Comparison of ENCODE assay signal across 16 cellular contexts in genomic region chr1:17250601-17251000, GRCh38. TPM values are rescaled to one million over a fixed set of nuclear protein-coding genes. Genes with fewer than 3 reads are reported as not detected.
DNase-seq lines count a peak whose midpoint lies in the region; ATAC-seq, FAIRE-seq and TF ChIP-seq lines count a peak whose summit lies in the region.
"Had no signal": no experiment of that assay in that cellular context is flagged by ENCODE, and none has a peak within 500 bp of the region (broad histone marks: within the 10 kb centered on the region; RNA-seq: fewer than 3 reads in every experiment).

No MANE protein-coding gene starts in this region.

- H3K9ac ChIP-seq in keratinocyte (ENCODE audit: control insufficient read depth, extremely low read depth, insufficient read depth, low read length) (no peak overlapping the region), endodermal cell (ENCODE audit: extremely low read depth, low read length, poor library complexity, severe bottlenecking) (no peak overlapping the region)
- H3K9ac ChIP-seq: GM23248 had no signal

- H3K36me3 Mint-ChIP-seq in endodermal cell (ENCODE audit: low read depth): no peaks in the 10 kb centered on the region
- H3K36me3 Mint-ChIP-seq: naive B cell had no signal

- H3K36me3 ChIP-seq in keratinocyte (ENCODE audit: control insufficient read depth in 2 of 2, extremely low read depth in 1 of 2, insufficient read depth in 2 of 2, low read length in 2 of 2) (no peaks in the 10 kb centered on the region), endodermal cell (ENCODE audit: control insufficient read depth, insufficient read depth, low read length) (no peaks in the 10 kb centered on the region)
- H3K36me3 ChIP-seq: upper lobe of left lung had no signal

- no peaks in the 10 kb centered on the region for H4K20me1 ChIP-seq in keratinocyte (ENCODE audit: control insufficient read depth, extremely low read depth, insufficient read depth, low read length)

- dilution Hi-C loops in keratinocyte (cut with MboI; ENCODE audit: extremely low pct_ligation_motif_present, low sequenced_read_pairs): no loop called here

- DNase-seq in AML-193 (lab: John Stamatoyannopoulos, UW) (peak; percentile 74 to 81), HS-27A (ENCODE audit: low read depth) (peak; percentile 72), SK-MEL-5 (ENCODE audit: low read depth, low spot score) (peak; percentile 24), keratinocyte (ENCODE audit: low read depth, low spot score) (peak; percentile 79), NCI-H1417 (lab: John Stamatoyannopoulos, UW) (no peak), endodermal cell (no peak)
- DNase-seq: activated T-cell treated with anti-CD3 and anti-CD28 coated beads for 4 hours, aorta, GM23248, naive B cell, NCI-H2081 treated with DMSO at 0.1 percent for 48 hours had no signal

- FAIRE-seq in keratinocyte (lab: Jason Lieb, UNC): peak; percentile 96

- H3K9me1 ChIP-seq in keratinocyte (ENCODE audit: control insufficient read depth, extremely low read depth, insufficient read depth, low read length): no peaks in the 10 kb centered on the region

- peaks cover 2% of the 10 kb centered on the region for H3K27me3 Mint-ChIP-seq in endodermal cell (ENCODE audit: insufficient read depth)

- H3K27ac Mint-ChIP-seq in endodermal cell: no peak overlapping the region
- H3K27ac Mint-ChIP-seq: IgD-negative memory B cell had no signal

- H3K9me3 ChIP-seq in keratinocyte (ENCODE audit: control insufficient read depth, low read depth, low read length): no peaks in the 10 kb centered on the region
- no peaks in the 10 kb centered on the region for H3K9me3 ChIP-seq in endodermal cell (ENCODE audit: control insufficient read depth, low read length)
- H3K9me3 ChIP-seq: upper lobe of left lung had no signal

- in situ Hi-C loops in SK-MEL-5 (cut with HindIII; ENCODE audit: low pct_unique_long_range_greater_than_20kb, low sequenced_read_pairs): no loop called here

- no peak overlapping the region for H2AFZ ChIP-seq in keratinocyte (ENCODE audit: control insufficient read depth, low read length)
- H2AFZ ChIP-seq: GM23248 had no signal

- H3K4me1 ChIP-seq in keratinocyte (ENCODE audit: control insufficient read depth, extremely low read depth, insufficient read depth, low read length) (peaks cover 47% of the 10 kb centered on the region), endodermal cell (ENCODE audit: control insufficient read depth, insufficient read depth, low read length) (no peaks in the 10 kb centered on the region)
- H3K4me1 ChIP-seq: upper lobe of left lung had no signal

- H3K27ac ChIP-seq in keratinocyte (ENCODE audit: control insufficient read depth, insufficient read depth, low read length) (peak overlapping the region; percentile 56), endodermal cell (ENCODE audit: low read depth, low read length) (no peak overlapping the region)
- H3K27ac ChIP-seq: GM23248, upper lobe of left lung had no signal

- WGBS in endodermal cell (ENCODE audit: insufficient coverage in 1 of 2, insufficient read length in 1 of 2), 2 experiments: 86 to 93% methylated on average over 2 to 7 of the region's 7 CpGs

- no peaks in the 10 kb centered on the region for H3K27me3 ChIP-seq in keratinocyte (ENCODE audit: control insufficient read depth, extremely low read depth, insufficient read depth, low read length)
- H3K27me3 ChIP-seq in endodermal cell (ENCODE audit: control insufficient read depth, insufficient read depth, low read length, poor library complexity, severe bottlenecking): no peaks in the 10 kb centered on the region
- H3K27me3 ChIP-seq: upper lobe of left lung had no signal

- H3K4me1 Mint-ChIP-seq in endodermal cell: no peaks in the 10 kb centered on the region
- H3K4me1 Mint-ChIP-seq: IgD-negative memory B cell, naive B cell had no signal

- TF ChIP-seq CTCF in keratinocyte (optimal IDR thresholded peaks at IDR 0.05 in 1 of 3, IDR thresholded peaks at IDR 0.05 in 1 of 3, conservative IDR thresholded peaks at IDR 0.05 in 1 of 3; ENCODE audit: extremely low read depth in 1 of 3, insufficient read depth in 2 of 3, low read length in 3 of 3) (no peak), endodermal cell (conservative IDR thresholded peaks at IDR 0.05) (no peak)

- no peak overlapping the region for H3K4me3 Mint-ChIP-seq in endodermal cell
- H3K4me3 Mint-ChIP-seq: IgD-negative memory B cell had no signal

- H3K4me3 ChIP-seq in keratinocyte (ENCODE audit: control insufficient read depth in 2 of 3, extremely low read depth in 1 of 3, insufficient read depth in 2 of 3, low read depth in 1 of 3, low read length in 3 of 3): no peak overlapping the region
- no peak overlapping the region for H3K4me3 ChIP-seq in endodermal cell (ENCODE audit: low read length)
- H3K4me3 ChIP-seq: GM23248, smooth muscle cell, upper lobe of left lung had no signal

- ATAC-seq in GM18861 (IDR thresholded peaks at IDR 0.05; ENCODE audit: unreplicated experiment) (no peak), GM21717 (IDR thresholded peaks at IDR 0.05; ENCODE audit: unreplicated experiment) (no peak)

- no peaks in the 10 kb centered on the region for H3K9me3 Mint-ChIP-seq in endodermal cell
- H3K9me3 Mint-ChIP-seq: naive B cell had no signal

- H3K4me2 ChIP-seq in keratinocyte (ENCODE audit: control insufficient read depth, extremely low read depth, insufficient read depth, low read depth, low read length): peak overlapping the region; percentile 35
- H3K4me2 ChIP-seq: smooth muscle cell had no signal

- H3K79me2 ChIP-seq in keratinocyte (ENCODE audit: control insufficient read depth, insufficient read depth, low read length): no peaks in the 10 kb centered on the region

RNA-seq across cellular contexts. Expression of gene PADI3, which starts 1.7 kb away (rescaled TPM):
- 0.19 and 0.21 TPM in 2 replicates for total RNA-seq in SK-MEL-5 (2014; rRNA removed; shearing (Covaris generic))
- polyA plus RNA-seq in SK-MEL-5 (2015; cell fraction: cytosol; rRNA removed): 0.26 and 0.37 TPM in 2 replicates
- 0.12 and 0.51 TPM in 2 replicates for polyA plus RNA-seq in SK-MEL-5 (2015; cell fraction: nucleus; rRNA removed)
- 4.2 to 6.1 TPM (median 5.2 TPM) in 3 replicates for polyA plus RNA-seq in keratinocyte
- 0.30 TPM for polyA plus RNA-seq in keratinocyte (2011; ENCODE audit: low read depth)
- 2.7 and 3.6 TPM in 2 replicates for polyA plus RNA-seq in keratinocyte (2011; cell fraction: cytosol; rRNA removed)
- polyA plus RNA-seq in keratinocyte (2011; cell fraction: nucleus; rRNA removed): 5.7 and 7.7 TPM in 2 replicates
- polyA plus RNA-seq in keratinocyte (2012; ENCODE audit: low replicate concordance): 0.72 and 5.7 TPM in 2 replicates
- 7.2 to 13.8 TPM (median 9.6 TPM) in 3 replicates for polyA minus RNA-seq in keratinocyte
- 5.4 TPM for polyA minus RNA-seq in keratinocyte (2011; cell fraction: cytosol; rRNA and poly(A)+ RNA removed)
- 3.7 and 5.0 TPM in 2 replicates for polyA minus RNA-seq in keratinocyte (2011; cell fraction: nucleus; rRNA and poly(A)+ RNA removed)
- under 1 TPM; 0.29 to 0.33 TPM for total RNA-seq in endodermal cell
- 0.61 TPM for polyA plus RNA-seq in endodermal cell (2013, experiment 1 of 2)
- 0.70 TPM for polyA plus RNA-seq in endodermal cell (2013, experiment 2 of 2)
- total RNA-seq: aorta, GM23248, smooth muscle cell, upper lobe of left lung had no signal
- polyA plus RNA-seq: aorta, GM23248, IgD-negative memory B cell, smooth muscle cell had no signal

RNA-seq across cellular contexts. Expression of gene PADI1, which starts 45.7 kb away (rescaled TPM):
- 0.35 TPM in 1 of 2 replicates, not detected in the other for total RNA-seq in SK-MEL-5 (2014; rRNA removed; shearing (Covaris generic))
- polyA plus RNA-seq in SK-MEL-5 (2015; cell fraction: cytosol; rRNA removed): 0.08 TPM in 1 of 2 replicates, not detected in the other
- 0.66 and 1.2 TPM in 2 replicates for polyA plus RNA-seq in SK-MEL-5 (2015; cell fraction: nucleus; rRNA removed)
- 0.96 to 2.1 TPM (median 1.0 TPM) in 3 replicates for polyA plus RNA-seq in keratinocyte
- polyA plus RNA-seq in keratinocyte (2011; ENCODE audit: low read depth): 1.8 TPM
- polyA plus RNA-seq in keratinocyte (2011; cell fraction: cytosol; rRNA removed): 0.49 and 0.83 TPM in 2 replicates
- 4.8 and 6.3 TPM in 2 replicates for polyA plus RNA-seq in keratinocyte (2011; cell fraction: nucleus; rRNA removed)
- polyA plus RNA-seq in keratinocyte (2012; ENCODE audit: low replicate concordance): 0.77 and 9.9 TPM in 2 replicates
- polyA minus RNA-seq in keratinocyte: 0.72 to 1.5 TPM (median 0.96 TPM) in 3 replicates
- not detected for polyA minus RNA-seq in keratinocyte (2011; cell fraction: cytosol; rRNA and poly(A)+ RNA removed)
- polyA minus RNA-seq in keratinocyte (2011; cell fraction: nucleus; rRNA and poly(A)+ RNA removed): 1.3 and 4.0 TPM in 2 replicates
- total RNA-seq in endodermal cell: under 1 TPM in 1 of 2 donors, not detected in 1; 0.13 TPM
- 0.07 TPM for polyA plus RNA-seq in endodermal cell (2013, experiment 1 of 2)
- not detected for polyA plus RNA-seq in endodermal cell (2013, experiment 2 of 2)
- total RNA-seq: aorta, upper lobe of left lung had no signal
- polyA plus RNA-seq: IgD-negative memory B cell, smooth muscle cell had no signal

RNA-seq across cellular contexts. Expression of gene PADI4, which starts 57.4 kb away (rescaled TPM):
- total RNA-seq in SK-MEL-5 (2014; rRNA removed; shearing (Covaris generic)): not detected in 2 replicates
- polyA plus RNA-seq in SK-MEL-5 (2015; cell fraction: cytosol; rRNA removed): not detected in 2 replicates
- polyA plus RNA-seq in SK-MEL-5 (2015; cell fraction: nucleus; rRNA removed): not detected in 2 replicates
- polyA plus RNA-seq in keratinocyte: 0.03 to 0.32 TPM (median 0.05 TPM) in 3 replicates
- not detected for polyA plus RNA-seq in keratinocyte (2011; ENCODE audit: low read depth)
- polyA plus RNA-seq in keratinocyte (2011; cell fraction: cytosol; rRNA removed): 0.04 TPM in 1 of 2 replicates, not detected in the other
- not detected in 2 replicates for polyA plus RNA-seq in keratinocyte (2011; cell fraction: nucleus; rRNA removed)
- polyA plus RNA-seq in keratinocyte (2012; ENCODE audit: low replicate concordance): 0.05 TPM in 1 of 2 replicates, not detected in the other
- polyA minus RNA-seq in keratinocyte: 1.6 TPM in 1 of 3 replicates, not detected in the others
- not detected for polyA minus RNA-seq in keratinocyte (2011; cell fraction: cytosol; rRNA and poly(A)+ RNA removed)
- not detected in 2 replicates for polyA minus RNA-seq in keratinocyte (2011; cell fraction: nucleus; rRNA and poly(A)+ RNA removed)
- total RNA-seq in endodermal cell: not detected
- polyA plus RNA-seq in endodermal cell (2013, experiment 1 of 2): not detected
- polyA plus RNA-seq in endodermal cell (2013, experiment 2 of 2): not detected
- total RNA-seq: GM23248, smooth muscle cell had no signal
- polyA plus RNA-seq: aorta, GM23248, smooth muscle cell had no signal

Comparison
In these comparisons a context has a peak if more than half of its experiments do, and no peak if none do; other contexts are left out.
1. DNase-seq: peak in AML-193 (2 of 2), HS-27A (single experiment), SK-MEL-5 (single experiment) and keratinocyte (single experiment); none in NCI-H1417 (0 of 3) and endodermal cell (single experiment).